Comparison of ENCODE assay signal across 24 cellular contexts in the genomic region with DNA sequence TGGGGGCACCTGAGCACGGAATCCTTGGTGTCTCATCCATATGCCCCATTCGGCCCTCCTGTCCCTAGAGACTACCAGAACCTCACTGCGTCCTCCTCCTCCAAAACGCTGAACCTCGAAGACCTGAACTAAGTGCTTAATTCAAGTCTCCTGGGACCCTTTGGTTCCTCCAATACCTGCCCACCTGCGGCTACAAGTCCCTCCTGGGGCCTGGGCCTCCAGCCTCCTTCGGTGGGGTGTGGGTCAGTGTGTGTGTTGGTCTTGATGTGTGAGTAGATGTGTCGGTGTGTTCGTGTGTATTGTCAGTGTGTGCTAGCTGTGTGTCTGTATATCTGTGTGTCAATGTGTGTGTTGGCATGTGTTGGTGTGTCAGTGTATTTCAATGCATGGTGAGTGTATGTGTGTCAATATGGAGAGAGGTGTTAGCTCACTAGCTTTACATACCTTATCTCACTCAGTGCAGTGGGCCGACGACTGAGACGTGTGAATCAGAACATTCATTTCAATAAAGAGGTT. TPM values are rescaled to one million over a fixed set of nuclear protein-coding genes. Genes with fewer than 3 reads are reported as not detected.
A peak's percentile ranks its signal among the peaks of the same experiment; 100 is the strongest.
DNase-seq lines count a peak whose midpoint lies in the region; ATAC-seq and TF ChIP-seq lines count a peak whose summit lies in the region.
"Had no signal": no experiment of that assay in that cellular context is flagged by ENCODE, and none has a peak within 500 bp of the region (broad histone marks: within the 10 kb centered on the region; RNA-seq: fewer than 3 reads in every experiment).

No MANE protein-coding gene starts in this region.

- H3K9me3 Mint-ChIP-seq in CD4-positive, CD25-positive, alpha-beta regulatory T cell = no peaks in the 10 kb centered on the region
- H3K9me3 Mint-ChIP-seq in naive B cell = peaks cover 0 to 3% (median 0%) of the 10 kb centered on the region in 7 donors
- H3K9me3 Mint-ChIP-seq: central memory CD8-positive, alpha-beta T cell had no signal

- H3K27ac Mint-ChIP-seq in CD4-positive, CD25-positive, alpha-beta regulatory T cell = peak overlapping the region in 2 of 3 donors; percentile 73 to 90
- H3K27ac Mint-ChIP-seq in naive B cell = peak overlapping the region in 4 of 6 donors; percentile 2 to 53 (median 23)

- no peak for DNase-seq in CD4-positive, CD25-positive, alpha-beta regulatory T cell
- no peak for DNase-seq in naive B cell
- DNase-seq in activated CD4-positive, alpha-beta T cell treated with anti-CD3 and anti-CD28 coated beads for 1 hour = no peak
- DNase-seq in activated effector memory CD4-positive, alpha-beta T cell treated with Interleukin-2 at 50 U/mL for 16 hours = no peak
- no peak for DNase-seq in HPDE6-E6E7 (ENCODE audit: extremely low spot score)
- no peak for DNase-seq in activated T-cell treated with anti-CD3 and anti-CD28 coated beads, Interleukin-2, amount 50 U/mL, for 1 hour
- DNase-seq: activated CD4-positive, CD25-positive, alpha-beta regulatory T cell treated with anti-CD3 and anti-CD28 coated beads, Interleukin-2, amount 50 U/mL, for 72 hours; activated effector memory CD4-positive, alpha-beta T cell treated with anti-CD3 and anti-CD28 coated beads, Interleukin-2, amount 50 U/mL, for 16 hours; amygdala; COR-L47; effector CD4-positive, alpha-beta T cell; esophagus squamous epithelium; NCI-H2107; NCI-H69; pancreas; PC-9; stimulated activated naive CD4-positive, alpha-beta T cell treated with Interleukin-2 at 50 U/mL for 16 hours; upper lobe of right lung had no signal

- peaks cover 7% of the 10 kb centered on the region for H3K4me1 ChIP-seq in CD4-positive, CD25-positive, alpha-beta regulatory T cell (ENCODE audit: control insufficient read depth, insufficient read depth, low read length, poor library complexity, severe bottlenecking)
- H3K4me1 ChIP-seq: pancreas, upper lobe of right lung had no signal

- peak overlapping the region in 3 of 4 donors; percentile 17 to 85 (median 37) for H3K4me3 Mint-ChIP-seq in CD4-positive, CD25-positive, alpha-beta regulatory T cell
- H3K4me3 Mint-ChIP-seq in naive B cell = peak overlapping the region; percentile 11 to 100 (median 41)
- H3K4me3 Mint-ChIP-seq: central memory CD8-positive, alpha-beta T cell had no signal

- peaks cover 0 to 35% (median 7%) of the 10 kb centered on the region in 4 donors for H3K4me1 Mint-ChIP-seq in CD4-positive, CD25-positive, alpha-beta regulatory T cell
- peaks cover 46 to 71% (median 48%) of the 10 kb centered on the region in 3 donors for H3K4me1 Mint-ChIP-seq in naive B cell

- H3K36me3 ChIP-seq in CD4-positive, CD25-positive, alpha-beta regulatory T cell (ENCODE audit: control insufficient read depth, insufficient read depth, low read length) = no peaks in the 10 kb centered on the region
- H3K36me3 ChIP-seq: esophagus squamous epithelium, pancreas, SJSA1, upper lobe of right lung had no signal

- no peak for ATAC-seq in CD4-positive, CD25-positive, alpha-beta regulatory T cell (ENCODE audit: low read depth in 2 of 2)
- ATAC-seq in GM18861 (IDR thresholded peaks at IDR 0.05; ENCODE audit: unreplicated experiment) = peak; percentile 26
- ATAC-seq in naive B cell (ENCODE audit: low read depth in 2 of 2) = no peak
- ATAC-seq: left lobe of liver, pancreas, sciatic nerve, upper lobe of right lung had no signal

- H3K27me3 ChIP-seq in CD4-positive, CD25-positive, alpha-beta regulatory T cell (ENCODE audit: control insufficient read depth, insufficient read depth, low read length) = no peaks in the 10 kb centered on the region
- H3K27me3 ChIP-seq: esophagus squamous epithelium, pancreas, SJSA1, upper lobe of right lung had no signal

- no peaks in the 10 kb centered on the region for H3K9me3 ChIP-seq in CD4-positive, CD25-positive, alpha-beta regulatory T cell (ENCODE audit: control insufficient read depth in 2 of 2, low read length in 2 of 2)
- H3K9me3 ChIP-seq: esophagus squamous epithelium, pancreas, SJSA1, upper lobe of right lung had no signal

- peaks cover 7% of the 10 kb centered on the region for H3K27me3 Mint-ChIP-seq in CD4-positive, CD25-positive, alpha-beta regulatory T cell
- H3K27me3 Mint-ChIP-seq in naive B cell = no peaks in the 10 kb centered on the region
- H3K27me3 Mint-ChIP-seq: central memory CD8-positive, alpha-beta T cell had no signal

- H3K36me3 Mint-ChIP-seq in CD4-positive, CD25-positive, alpha-beta regulatory T cell = no peaks in the 10 kb centered on the region
- H3K36me3 Mint-ChIP-seq in naive B cell = no peaks in the 10 kb centered on the region

- TF ChIP-seq POLR2A in Raji (IDR thresholded peaks at IDR 0.05; ENCODE audit: insufficient read depth, low read depth, low read length) = 0 out of 2 replicates have a peak, but pooled peaks have one; percentile 10

- H3K4me3 ChIP-seq in CD4-positive, CD25-positive, alpha-beta regulatory T cell (ENCODE audit: low read depth, low read length) = no peak overlapping the region
- H3K4me3 ChIP-seq: esophagus squamous epithelium, pancreas, PC-9, SJSA1, upper lobe of right lung had no signal

- no peak overlapping the region for H3K27ac ChIP-seq in CD4-positive, CD25-positive, alpha-beta regulatory T cell (ENCODE audit: insufficient read depth, low read length, poor library complexity, severe bottlenecking)
- H3K27ac ChIP-seq: esophagus squamous epithelium, pancreas, PC-9, SJSA1, upper lobe of right lung had no signal

RNA-seq across cellular contexts. Expression of a gene that starts 2.6 kb away (rescaled TPM):
- 290 TPM for total RNA-seq in CD4-positive, CD25-positive, alpha-beta regulatory T cell
- polyA plus RNA-seq in CD4-positive, CD25-positive, alpha-beta regulatory T cell = 100 to 1,000 TPM; 144 to 201 (median 191) TPM
- 100 to 1,000 TPM in 5 of 6 donors, 10 to 100 TPM in 1; 78.8 to 189 (median 150) TPM for polyA plus RNA-seq in naive B cell (ENCODE audit: low read depth in 6 of 6)
